Comparison of ENCODE assay signal across 8 cellular contexts in genomic region chr13:28657784-28658538, GRCh38.
DNase-seq lines count a peak whose midpoint lies in the region; ATAC-seq and TF ChIP-seq lines count a peak whose summit lies in the region.

No MANE protein-coding gene starts in this region.

- no peaks in the 10 kb centered on the region for H3K27me3 ChIP-seq in Loucy (ENCODE audit: insufficient read depth, low read length, poor library complexity, severe bottlenecking)

- peak overlapping the region; percentile 91 for H3K4me3 ChIP-seq in Loucy (ENCODE audit: low read length, poor library complexity, severe bottlenecking)
- H3K4me3 ChIP-seq in iPS-18c (ENCODE audit: insufficient read depth, low read depth, low read length), result peak overlapping the region; percentile 93

- H3K9me3 ChIP-seq in ES-I3 (ENCODE audit: control insufficient read depth, insufficient read depth, low read length), result no peaks in the 10 kb centered on the region
- no peaks in the 10 kb centered on the region for H3K9me3 ChIP-seq in Loucy (ENCODE audit: insufficient read depth, low read depth, low read length)
- no peaks in the 10 kb centered on the region for H3K9me3 ChIP-seq in iPS-18c (ENCODE audit: control insufficient read depth, insufficient read depth, low read length)

- no peaks in the 10 kb centered on the region for H3K27me3 Mint-ChIP-seq in stimulated activated naive B cell treated with anti-CD40 and anti-IgM and Interleukin-4, amounts not matched to agents 10 μg/mL and 1 μg/mL and 100 μg/mL, for 72 hours

- peak; percentile 24 for ATAC-seq in stimulated activated naive B cell treated with anti-CD40 and anti-IgM and Interleukin-4, amounts not matched to agents 10 μg/mL and 1 μg/mL and 100 μg/mL, for 72 hours (replicated peaks)
- ATAC-seq in HG02623 (IDR thresholded peaks at IDR 0.05; ENCODE audit: unreplicated experiment) (no peak), GM19351 (IDR thresholded peaks at IDR 0.05; ENCODE audit: unreplicated experiment) (no peak)

- peak overlapping the region; percentile 88 to 98 for H3K4me3 Mint-ChIP-seq in stimulated activated naive B cell treated with anti-CD40 and anti-IgM and Interleukin-4, amounts not matched to agents 10 μg/mL and 1 μg/mL and 100 μg/mL, for 72 hours

- TF ChIP-seq CTCF in Loucy (conservative IDR thresholded peaks at IDR 0.05; ENCODE audit: low read length), result peak; percentile 38

- H3K9ac ChIP-seq in ES-I3 (ENCODE audit: low read depth, low read length) (peak overlapping the region; percentile 94), Loucy (ENCODE audit: low read depth, low read length, poor library complexity, severe bottlenecking) (peak overlapping the region; percentile 85)

- peaks cover 38 to 62% of the 10 kb centered on the region in 2 donors for H3K4me1 Mint-ChIP-seq in stimulated activated naive B cell treated with anti-CD40 and anti-IgM and Interleukin-4, amounts not matched to agents 10 μg/mL and 1 μg/mL and 100 μg/mL, for 72 hours

- peaks cover 46% of the 10 kb centered on the region for H4K20me1 ChIP-seq in Loucy (ENCODE audit: insufficient read depth, low read length, poor library complexity, severe bottlenecking)

- H3K4me2 ChIP-seq in Loucy (ENCODE audit: low read depth, low read length, poor library complexity, severe bottlenecking), result peak overlapping the region; percentile 98

- no peaks in the 10 kb centered on the region for H3F3A ChIP-seq in Loucy (ENCODE audit: low read depth)

- H3K9me3 Mint-ChIP-seq in stimulated activated naive B cell treated with anti-CD40 and anti-IgM and Interleukin-4, amounts not matched to agents 10 μg/mL and 1 μg/mL and 100 μg/mL, for 72 hours, result peaks cover 2 to 3% of the 10 kb centered on the region in 2 donors

- H3K79me2 ChIP-seq in Loucy (ENCODE audit: insufficient read depth, low read length), result peaks cover 71% of the 10 kb centered on the region

- H3K36me3 ChIP-seq in ES-I3 (ENCODE audit: insufficient read depth, low read length), result no peaks in the 10 kb centered on the region
- no peaks in the 10 kb centered on the region for H3K36me3 ChIP-seq in Loucy (ENCODE audit: insufficient read depth, low read length)

- no peaks in the 10 kb centered on the region for H3K9me2 ChIP-seq in Loucy (replicated peaks; ENCODE audit: low read depth, low read length)

- H2AFZ ChIP-seq in Loucy (ENCODE audit: low read length), result peak overlapping the region; percentile 78; the same call in 1 of the 2 replicates

- DNase-seq in amniotic epithelial cell (ENCODE audit: low read depth), result peak; percentile 30
- peak; percentile 16 for DNase-seq in stimulated activated naive B cell treated with anti-CD40 and anti-IgM and Interleukin-4, amounts not matched to agents 10 μg/mL and 1 μg/mL and 100 μg/mL, for 72 hours
- DNase-seq in NCI-H226, result no peak

- H3K27ac Mint-ChIP-seq in stimulated activated naive B cell treated with anti-CD40 and anti-IgM and Interleukin-4, amounts not matched to agents 10 μg/mL and 1 μg/mL and 100 μg/mL, for 72 hours, result peak overlapping the region; percentile 96

- peaks cover 27 to 38% of the 10 kb centered on the region in 2 donors for H3K36me3 Mint-ChIP-seq in stimulated activated naive B cell treated with anti-CD40 and anti-IgM and Interleukin-4, amounts not matched to agents 10 μg/mL and 1 μg/mL and 100 μg/mL, for 72 hours

- H3K4me1 ChIP-seq in ES-I3 (ENCODE audit: insufficient read depth, low read length) (peaks cover 17% of the 10 kb centered on the region), Loucy (ENCODE audit: insufficient read depth, low read length, poor library complexity, severe bottlenecking) (peaks cover 55% of the 10 kb centered on the region)

Comparison
In these comparisons a context has a peak if more than half of its experiments do, and no peak if none do; other contexts are left out.
1. ATAC-seq: peak in stimulated activated naive B cell treated with anti-CD40 and anti-IgM and Interleukin-4, amounts not matched to agents 10 μg/mL and 1 μg/mL and 100 μg/mL, for 72 hours (2 of 2); none in HG02623 (single experiment) and GM19351 (single experiment).